ENCODE assay signal across 7 cellular contexts in the genomic region with DNA sequence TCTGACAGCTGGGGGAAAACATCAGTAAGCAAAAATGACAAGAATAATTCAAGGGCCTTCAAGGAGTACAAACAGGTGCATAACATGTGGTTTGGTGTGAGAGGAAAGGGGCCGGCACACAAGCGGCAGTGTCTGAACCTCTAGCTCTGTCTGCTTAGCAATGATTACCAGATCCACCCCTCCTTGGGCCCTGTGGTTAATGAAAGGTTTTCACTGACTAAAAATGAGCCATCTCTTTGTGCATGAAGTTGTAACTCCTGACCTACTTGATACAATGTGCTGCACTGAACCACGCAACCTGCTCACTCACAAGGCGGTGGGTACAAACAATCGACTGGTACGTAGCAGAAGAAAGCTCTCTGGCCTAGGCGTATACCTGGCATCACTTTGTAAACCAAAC.
A peak's percentile ranks its signal among the peaks of the same experiment; 100 is the strongest.
DNase-seq lines count a peak whose midpoint lies in the region; ATAC-seq lines count a peak whose summit lies in the region.

No MANE protein-coding gene starts in this region.

- peak; percentile 52 for DNase-seq in activated T-cell treated with anti-CD3 and anti-CD28 coated beads, Interleukin-2, amount 50 U/mL, for 1 hour
- peak in 3 of 4 experiments; percentile 7 to 49 (median 36) for DNase-seq in stimulated activated CD4-positive, alpha-beta T cell treated with anti-CD3 and anti-CD28 coated beads, Interleukin-1b, Interleukin-23, amount 100 ng/mL, for 24 hours (ENCODE audit: low read depth in 4 of 4, low spot score in 1 of 4)
- DNase-seq in SHP77 (lab: John Stamatoyannopoulos, UW) (no peak), DMS153 (lab: John Stamatoyannopoulos, UW) (no peak), inferior parietal cortex (ENCODE audit: extremely low spot score) (no peak)

- peak; percentile 72 for ATAC-seq in GM21360 (IDR thresholded peaks at IDR 0.05; ENCODE audit: unreplicated experiment)
- ATAC-seq in HG03565 (IDR thresholded peaks at IDR 0.05; ENCODE audit: unreplicated experiment) = peak; percentile 69

Comparison
In these comparisons a context has a peak if more than half of its experiments do, and no peak if none do; other contexts are left out.
1. DNase-seq: peak in activated T-cell treated with anti-CD3 and anti-CD28 coated beads, Interleukin-2, amount 50 U/mL, for 1 hour (single experiment) and stimulated activated CD4-positive, alpha-beta T cell treated with anti-CD3 and anti-CD28 coated beads, Interleukin-1b, Interleukin-23, amount 100 ng/mL, for 24 hours (3 of 4); none in SHP77 (0 of 2), DMS153 (single experiment) and inferior parietal cortex (single experiment).